24 cellular contexts compared by ENCODE assay signal in the genomic region with DNA sequence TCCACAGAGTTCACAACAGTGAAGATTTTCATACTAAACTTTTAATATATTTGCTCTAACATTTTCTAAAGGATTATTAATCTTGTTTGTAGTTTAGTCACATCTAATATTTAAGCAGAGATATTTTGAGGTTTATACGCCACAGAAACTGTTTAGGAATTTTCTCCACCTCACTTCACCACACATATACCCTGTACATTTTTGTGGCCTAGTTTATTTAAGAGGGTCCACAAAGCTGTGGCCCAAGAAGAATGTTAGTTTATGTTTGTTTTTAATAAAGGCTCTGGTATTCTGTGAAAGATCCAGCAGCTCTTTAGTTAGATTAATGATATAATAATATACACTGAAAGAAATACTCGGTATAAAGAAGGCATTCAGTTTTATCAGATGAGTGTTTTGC.
DNase-seq lines count a peak whose midpoint lies in the region; ATAC-seq and TF ChIP-seq lines count a peak whose summit lies in the region.
"Had no signal": no experiment of that assay in that cellular context is flagged by ENCODE, and none has a peak within 500 bp of the region (broad histone marks: within the 10 kb centered on the region; RNA-seq: fewer than 3 reads in every experiment).

No MANE protein-coding gene starts in this region.

- ATAC-seq in right lobe of liver (no peak), HG03469 (IDR thresholded peaks at IDR 0.05; ENCODE audit: unreplicated experiment) (no peak)
- ATAC-seq in CD4-positive, alpha-beta T cell (ENCODE audit: poor library complexity), result no peak

- TF ChIP-seq CTCF in CD14-positive monocyte (IDR thresholded peaks at IDR 0.05) (no peak), astrocyte of the spinal cord (IDR thresholded peaks at IDR 0.05; ENCODE audit: low read depth, low read length) (no peak), right lobe of liver (IDR thresholded peaks at IDR 0.05) (no peak)
- no peak for TF ChIP-seq CTCF in CD4-positive, alpha-beta T cell (IDR thresholded peaks at IDR 0.05)

- no peak for TF ChIP-seq POLR2A in right lobe of liver (IDR thresholded peaks at IDR 0.05)

- POLR2A ChIA-PET in CD4-positive, alpha-beta T cell (lab: Charles Lee), result no interaction called here

- peaks cover 0 to 4% (median 0%) of the 10 kb centered on the region in 7 donors for H3K9me3 Mint-ChIP-seq in CD14-positive monocyte
- no peaks in the 10 kb centered on the region for H3K9me3 Mint-ChIP-seq in CD4-positive, alpha-beta T cell

- H3K4me3 ChIP-seq in SK-N-MC, result no peak overlapping the region
- H3K4me3 ChIP-seq in astrocyte of the spinal cord (ENCODE audit: low read depth, low read length), result no peak overlapping the region
- no peak overlapping the region for H3K4me3 ChIP-seq in right lobe of liver
- H3K4me3 ChIP-seq: HAP-1 had no signal

- H3K4me1 Mint-ChIP-seq in CD14-positive monocyte, result peaks cover 45% of the 10 kb centered on the region
- no peaks in the 10 kb centered on the region for H3K4me1 Mint-ChIP-seq in CD4-positive, alpha-beta T cell (ENCODE audit: low read depth)

- no peak for DNase-seq in CD14-positive monocyte (ENCODE audit: low spot score)
- no peak for DNase-seq in SK-N-MC (ENCODE audit: low read depth, low spot score)
- DNase-seq in astrocyte of the spinal cord (ENCODE audit: low read depth, low spot score), result peak; percentile 36
- DNase-seq in iris pigment epithelial cell (ENCODE audit: low read depth), result peak; percentile 42
- DNase-seq in NCI-H187 (lab: John Stamatoyannopoulos, UW), result no peak
- no peak for DNase-seq in right lobe of liver
- DNase-seq in CD4-positive, alpha-beta T cell, result no peak
- DNase-seq: Calu3, DND-41, GOT3, Karpas-422, NCI-H1092 treated with DMSO at 0.1 percent for 48 hours, NCI-H1436, NCI-H1930, NCI-H2107, NCI-H524 treated with DMSO at 0.1 percent for 48 hours, NCI-H774, SIG-M5, SK-N-SH had no signal

- H3K9ac ChIP-seq in SK-N-MC (ENCODE audit: insufficient read length), result no peak overlapping the region
- H3K9ac ChIP-seq: SK-N-SH had no signal

- no peak overlapping the region for H3K4me3 Mint-ChIP-seq in CD14-positive monocyte
- no peak overlapping the region for H3K4me3 Mint-ChIP-seq in CD4-positive, alpha-beta T cell
- H3K4me3 Mint-ChIP-seq: B cell had no signal

- peaks cover 22 to 32% of the 10 kb centered on the region in 2 donors for H3K36me3 Mint-ChIP-seq in CD14-positive monocyte
- peaks cover 77% of the 10 kb centered on the region for H3K36me3 Mint-ChIP-seq in CD4-positive, alpha-beta T cell (ENCODE audit: low read depth)

- intact Hi-C loops in CD14-positive monocyte (cut with micrococcal nuclease) (no loop called here), right lobe of liver (cut with DNase I) (no loop called here)
- intact Hi-C loops in CD4-positive, alpha-beta T cell (cut with DNase I, micrococcal nuclease), result no loop called here

- 70% methylated on average over 2 of the region's 2 CpGs for WGBS in right lobe of liver (ENCODE audit: insufficient coverage, low coverage, low lambda C conversion rate, missing lambda C conversion rate)

- peak overlapping the region; percentile 22; the same call in 1 of the 2 replicates for H3K27ac ChIP-seq in SK-N-MC
- H3K27ac ChIP-seq in right lobe of liver, result no peak overlapping the region
- H3K27ac ChIP-seq in CD4-positive, alpha-beta T cell (ENCODE audit: low read depth, low read length), result no peak overlapping the region
- H3K27ac ChIP-seq: 22Rv1, C4-2B had no signal

- peak overlapping the region in 5 of 7 donors; percentile 33 to 97 (median 72) for H3K27ac Mint-ChIP-seq in CD14-positive monocyte
- H3K27ac Mint-ChIP-seq in CD4-positive, alpha-beta T cell, result no peak overlapping the region
- H3K27ac Mint-ChIP-seq: B cell had no signal

- H3K36me3 ChIP-seq in SK-N-MC (ENCODE audit: insufficient read depth, low read length), result peaks cover 47% of the 10 kb centered on the region
- H3K36me3 ChIP-seq in right lobe of liver, result peaks cover 0 to 23% (median 2%) of the 10 kb centered on the region in 4 donors

- H3K27me3 Mint-ChIP-seq in CD14-positive monocyte (ENCODE audit: low read depth in 3 of 3), result no peaks in the 10 kb centered on the region
- H3K27me3 Mint-ChIP-seq in CD4-positive, alpha-beta T cell, result no peaks in the 10 kb centered on the region
- H3K27me3 Mint-ChIP-seq: B cell had no signal

- no peaks in the 10 kb centered on the region for H3K4me1 ChIP-seq in right lobe of liver

- H3K27me3 ChIP-seq in right lobe of liver, result no peaks in the 10 kb centered on the region
- no peaks in the 10 kb centered on the region for H3K27me3 ChIP-seq in CD4-positive, alpha-beta T cell (ENCODE audit: control insufficient read depth, insufficient read depth, low read length)

- in situ Hi-C loops in astrocyte of the spinal cord (cut with HindIII; ENCODE audit: low sequenced_read_pairs), result no loop called here

- CTCF ChIA-PET in CD4-positive, alpha-beta T cell (lab: Charles Lee), result no interaction called here

- H3K9me3 ChIP-seq in SK-N-MC (ENCODE audit: low read depth, low read length) (no peaks in the 10 kb centered on the region), right lobe of liver (no peaks in the 10 kb centered on the region)
- H3K9me3 ChIP-seq in CD4-positive, alpha-beta T cell (ENCODE audit: control insufficient read depth, low read length), result no peaks in the 10 kb centered on the region
- H3K9me3 ChIP-seq: HAP-1, SK-N-SH had no signal

Comparison
In these comparisons a context has a peak if more than half of its experiments do, and no peak if none do; other contexts are left out.
1. DNase-seq: peak in astrocyte of the spinal cord (single experiment) and iris pigment epithelial cell (single experiment); none in CD14-positive monocyte (single experiment), SK-N-MC (single experiment), NCI-H187 (0 of 2), right lobe of liver (0 of 3) and CD4-positive, alpha-beta T cell (0 of 10).